Comparison of ENCODE assay signal across 12 cellular contexts in the genomic region with DNA sequence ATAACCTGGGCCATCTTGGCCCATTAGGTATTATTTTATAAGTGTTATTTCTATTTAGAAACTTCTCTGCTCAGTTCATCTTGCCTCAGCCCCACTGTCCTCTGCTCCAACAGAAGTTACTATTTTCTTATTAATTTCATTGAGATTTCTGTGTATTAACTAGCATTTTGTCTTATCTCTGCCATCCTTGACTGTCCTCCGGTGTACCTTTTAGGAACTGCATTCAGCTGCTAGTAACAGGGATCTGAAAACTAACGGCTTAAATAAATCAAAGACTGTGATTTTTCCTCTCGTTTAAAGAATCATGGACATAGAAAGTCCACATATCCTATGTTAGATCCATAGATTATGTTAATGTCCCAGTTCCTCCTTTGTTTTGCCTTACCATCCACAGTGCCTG.
"Had no signal": no experiment of that assay in that cellular context is flagged by ENCODE, and none has a peak within 500 bp of the region (broad histone marks: within the 10 kb centered on the region; RNA-seq: fewer than 3 reads in every experiment).

No MANE protein-coding gene starts in this region.

- DNase-seq: activated CD4-positive, alpha-beta T cell treated with anti-CD3 and anti-CD28 coated beads, Interleukin-2, amount 50 U/mL, for 4 hours; activated CD8-positive, alpha-beta memory T cell treated with anti-CD3 and anti-CD28 coated beads, Interleukin-2, amount 10 ng/mL, durations not matched to agents 7 days and 5 days; activated T-cell treated with anti-CD3 and anti-CD28 coated beads, Interleukin-2, amount 50 U/mL, for 72 hours; aorta; heart left ventricle; kidney glomerular epithelial cell; psoas muscle; right lobe of liver; spleen; stimulated activated CD4-positive, alpha-beta T cell treated with anti-CD3 and anti-CD28 coated beads, Interleukin-1b, Interleukin-23, amount 100 ng/mL, for 48 hours; tibial artery had no signal

- H3K36me3 ChIP-seq: heart left ventricle, right lobe of liver, spleen, tibial artery had no signal

- H3K9me3 ChIP-seq: right lobe of liver had no signal

- H3K4me1 Mint-ChIP-seq: activated CD8-positive, alpha-beta memory T cell treated with anti-CD3 and anti-CD28 coated beads, Interleukin-2, amount 10 ng/mL, durations not matched to agents 7 days and 5 days; stimulated activated memory B cell treated with anti-CD40 and anti-IgM and Interleukin-4, amounts not matched to agents 10 μg/mL and 1 μg/mL and 100 μg/mL, for 72 hours had no signal

- H3K27me3 ChIP-seq: right lobe of liver had no signal

- H3K4me3 ChIP-seq: heart left ventricle, psoas muscle, right lobe of liver, spleen, tibial artery had no signal

- H3K4me1 ChIP-seq: heart left ventricle, right lobe of liver, spleen, tibial artery had no signal

- H3K4me3 Mint-ChIP-seq: activated CD8-positive, alpha-beta memory T cell treated with anti-CD3 and anti-CD28 coated beads, Interleukin-2, amount 10 ng/mL, durations not matched to agents 7 days and 5 days; activated T-cell treated with anti-CD3 and anti-CD28 coated beads, Interleukin-2, amount 50 U/mL, for 72 hours; stimulated activated memory B cell treated with anti-CD40 and anti-IgM and Interleukin-4, amounts not matched to agents 10 μg/mL and 1 μg/mL and 100 μg/mL, for 72 hours had no signal

- H3K27ac ChIP-seq: heart left ventricle, psoas muscle, right lobe of liver, spleen, tibial artery had no signal

- H3K36me3 Mint-ChIP-seq: activated CD8-positive, alpha-beta memory T cell treated with anti-CD3 and anti-CD28 coated beads, Interleukin-2, amount 10 ng/mL, durations not matched to agents 7 days and 5 days; stimulated activated memory B cell treated with anti-CD40 and anti-IgM and Interleukin-4, amounts not matched to agents 10 μg/mL and 1 μg/mL and 100 μg/mL, for 72 hours had no signal

- H3K27me3 Mint-ChIP-seq: stimulated activated memory B cell treated with anti-CD40 and anti-IgM and Interleukin-4, amounts not matched to agents 10 μg/mL and 1 μg/mL and 100 μg/mL, for 72 hours had no signal

- H3K9me3 Mint-ChIP-seq: activated T-cell treated with anti-CD3 and anti-CD28 coated beads, Interleukin-2, amount 50 U/mL, for 72 hours had no signal

- H3K27ac Mint-ChIP-seq: activated CD8-positive, alpha-beta memory T cell treated with anti-CD3 and anti-CD28 coated beads, Interleukin-2, amount 10 ng/mL, durations not matched to agents 7 days and 5 days; activated T-cell treated with anti-CD3 and anti-CD28 coated beads, Interleukin-2, amount 50 U/mL, for 72 hours; stimulated activated memory B cell treated with anti-CD40 and anti-IgM and Interleukin-4, amounts not matched to agents 10 μg/mL and 1 μg/mL and 100 μg/mL, for 72 hours had no signal
